In the genomic region with DNA sequence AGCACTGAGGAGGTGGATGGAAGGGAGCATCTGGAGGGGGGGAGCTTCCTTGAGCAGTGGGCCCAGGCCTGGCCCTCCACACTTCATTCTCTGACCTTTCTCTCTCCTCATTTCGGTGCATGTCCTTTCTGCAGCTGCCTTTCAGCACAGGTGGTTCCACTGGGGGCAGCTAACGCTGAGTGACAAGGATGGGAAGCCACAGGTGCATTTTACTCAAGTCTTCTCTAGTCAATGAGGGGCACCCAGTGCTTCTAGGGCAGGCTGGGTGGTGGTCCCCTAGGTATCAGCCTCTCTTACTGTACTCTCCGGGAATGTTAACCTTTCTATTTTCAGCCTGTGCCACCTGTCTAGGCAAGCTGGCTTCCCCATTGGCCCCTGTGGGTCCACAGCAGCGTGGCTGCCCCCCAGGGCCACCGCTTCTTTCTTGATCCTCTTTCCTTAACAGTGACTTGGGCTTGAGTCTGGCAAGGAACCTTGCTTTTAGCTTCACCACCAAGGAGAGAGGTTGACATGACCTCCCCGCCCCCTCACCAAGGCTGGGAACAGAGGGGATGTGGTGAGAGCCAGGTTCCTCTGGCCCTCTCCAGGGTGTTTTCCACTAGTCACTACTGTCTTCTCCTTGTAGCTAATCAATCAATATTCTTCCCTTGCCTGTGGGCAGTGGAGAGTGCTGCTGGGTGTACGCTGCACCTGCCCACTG, we compare ENCODE assay signal across 1 cellular context.
TF ChIP-seq lines count a peak whose summit lies in the region.

No MANE protein-coding gene starts in this region.

TF ChIP-seq in IMR-90, 13 proteins besides CTCF, POLR2A, EP300 and RAD21:
- TF ChIP-seq RCOR1 (IDR thresholded peaks at IDR 0.05; ENCODE audit: insufficient replicate concordance, low read length) (no peak), RFX5 (IDR thresholded peaks at IDR 0.05; ENCODE audit: low read depth, low read length) (no peak), MAZ (IDR thresholded peaks at IDR 0.05; ENCODE audit: borderline replicate concordance, low read depth, low read length) (no peak), SMC3 (IDR thresholded peaks at IDR 0.05; ENCODE audit: low read depth, low read length) (no peak)
